Comparison of ENCODE assay signal across 1 cellular context in the genomic region with DNA sequence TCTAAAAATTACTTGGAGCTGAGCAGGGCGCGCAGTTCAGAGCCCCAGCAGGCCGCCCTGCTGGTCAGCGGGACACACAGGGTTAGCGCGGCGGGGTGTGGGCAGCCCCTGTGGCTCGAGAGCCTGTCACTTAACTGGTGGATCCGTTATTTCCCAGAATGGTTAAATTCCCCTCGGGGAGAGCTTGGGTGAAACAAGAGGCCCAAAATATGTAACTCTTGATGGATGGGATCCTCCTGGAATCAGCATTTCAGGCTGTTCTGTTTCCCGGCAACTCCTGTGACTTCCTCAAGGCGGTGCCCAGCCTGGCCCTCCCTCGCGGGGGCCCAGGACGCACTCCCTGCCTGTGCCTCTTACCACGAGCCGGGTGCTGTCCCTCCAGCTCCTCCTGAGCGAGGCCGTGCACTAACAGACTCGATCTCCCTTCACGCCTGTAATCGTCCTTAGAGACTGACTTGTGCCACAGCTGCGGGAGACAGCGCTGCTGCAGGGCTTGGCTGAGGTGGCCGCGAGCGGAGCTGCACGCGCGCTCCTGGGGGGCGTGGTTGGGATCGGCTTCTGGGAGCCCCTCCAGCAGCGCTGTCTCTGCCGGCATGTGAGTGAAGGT.
TF ChIP-seq lines count a peak whose summit lies in the region.

No MANE protein-coding gene starts in this region.

TF ChIP-seq in H1, 55 proteins besides CTCF, POLR2A, EP300 and RAD21:
- no peak for TF ChIP-seq ZNF274 (IDR thresholded peaks at IDR 0.05; ENCODE audit: borderline replicate concordance, extremely low read depth, low read length)
- peak; percentile 33; the same call in 1 of the 2 replicates for TF ChIP-seq POLR2AphosphoS5 (IDR thresholded peaks at IDR 0.05; ENCODE audit: low read depth, low read length)
